In the genomic region with DNA sequence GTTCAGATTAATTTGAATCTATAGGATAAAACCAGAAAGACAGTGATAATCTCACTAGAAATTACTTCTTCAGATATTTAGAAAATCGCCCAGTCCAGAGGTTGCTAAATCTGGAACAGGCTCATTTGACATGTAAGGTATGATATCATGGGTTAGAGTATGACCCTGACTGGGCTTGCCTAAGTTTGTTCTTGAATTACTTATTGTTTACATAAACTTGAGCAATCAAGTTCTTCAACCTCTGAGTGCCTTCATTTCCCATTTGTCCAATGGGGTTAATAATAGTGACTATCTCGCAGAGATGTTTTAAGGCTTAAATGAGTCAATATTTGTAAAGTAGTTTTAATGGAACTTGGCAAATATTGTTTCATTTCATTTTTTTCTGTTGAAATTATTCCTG, we compare ENCODE assay signal across 15 cellular contexts.
DNase-seq lines count a peak whose midpoint lies in the region; ATAC-seq and TF ChIP-seq lines count a peak whose summit lies in the region.
"Had no signal": no experiment of that assay in that cellular context is flagged by ENCODE, and none has a peak within 500 bp of the region (broad histone marks: within the 10 kb centered on the region; RNA-seq: fewer than 3 reads in every experiment).

No MANE protein-coding gene starts in this region.

- H3K36me3 ChIP-seq in PC-3 (ENCODE audit: low read depth, low read length) = no peaks in the 10 kb centered on the region
- H3K36me3 ChIP-seq in lower lobe of right lung = no peaks in the 10 kb centered on the region
- H3K36me3 ChIP-seq: BLaER1, HAP-1 had no signal

- no peak overlapping the region for H3K9ac ChIP-seq in PC-3 (ENCODE audit: low read length)
- H3K9ac ChIP-seq: BLaER1 had no signal

- no peaks in the 10 kb centered on the region for H4K20me1 ChIP-seq in PC-3 (ENCODE audit: low read length)
- H4K20me1 ChIP-seq: BLaER1 had no signal

- BruUV-seq in PC-3 (replicated peaks; lab: Mats Ljungman, UMichigan) = no TSS peak

- H3K27ac ChIP-seq in PC-3 (ENCODE audit: low read length) (no peak overlapping the region), lower lobe of right lung (no peak overlapping the region)
- H3K27ac ChIP-seq: 22Rv1, BLaER1, HL-60 had no signal

- H3K9me2 ChIP-seq in PC-3 (replicated peaks; ENCODE audit: low read length) = no peaks in the 10 kb centered on the region

- TF ChIP-seq POLR2A in lower leg skin (IDR thresholded peaks at IDR 0.05) = no peak

- H3K4me2 ChIP-seq in PC-3 (ENCODE audit: low read length) = no peak overlapping the region
- H3K4me2 ChIP-seq: BLaER1 had no signal

- H3K4me3 ChIP-seq in PC-3 (ENCODE audit: low read length) (no peak overlapping the region), epithelial cell of esophagus (ENCODE audit: low read length) (no peak overlapping the region), lower lobe of right lung (no peak overlapping the region), lower leg skin (ENCODE audit: low read depth, poor library complexity, severe bottlenecking) (no peak overlapping the region)
- H3K4me3 ChIP-seq: BLaER1, HAP-1 had no signal

- CTCF ChIA-PET in PC-3 (lab: Charles Lee) = no interaction called here

- H3K4me1 ChIP-seq in PC-3 (ENCODE audit: insufficient read depth, low read length) (peaks cover 16% of the 10 kb centered on the region), lower lobe of right lung (no peaks in the 10 kb centered on the region)
- H3K4me1 ChIP-seq: BLaER1, Caco-2, HAP-1 had no signal

- POLR2A ChIA-PET in PC-3 (lab: Charles Lee; ENCODE audit: unreplicated experiment) = no interaction called here

- DNase-seq in NCI-H510A treated with DMSO at 0.1 percent for 48 hours (lab: John Stamatoyannopoulos, UW) (peak; percentile 10), NCI-H510A (lab: John Stamatoyannopoulos, UW) (no peak), PC-3 (peak; percentile 89), epithelial cell of esophagus (ENCODE audit: low read depth) (peak; percentile 58), lower lobe of right lung (no peak), left cardiac atrium (no peak), lower leg skin (ENCODE audit: low spot score in 2 of 2) (no peak)
- DNase-seq: AML-193; CD8-positive, alpha-beta memory T cell had no signal

- H2AFZ ChIP-seq in PC-3 (ENCODE audit: low read length) = no peak overlapping the region

- no peaks in the 10 kb centered on the region for H3F3A ChIP-seq in PC-3 (ENCODE audit: low read length, unreplicated experiment)

- ATAC-seq in PC-3 (peak; percentile 98), lower lobe of right lung (peak; percentile 52 to 86), HG03571 (IDR thresholded peaks at IDR 0.05; ENCODE audit: unreplicated experiment) (no peak), left cardiac atrium (no peak)

- no peak for TF ChIP-seq CTCF in PC-3 (conservative IDR thresholded peaks at IDR 0.05; ENCODE audit: low read depth, low read length)
- TF ChIP-seq CTCF in epithelial cell of esophagus (IDR thresholded peaks at IDR 0.05; ENCODE audit: insufficient read depth, low read depth, low read length, missing control alignments) = no peak
- no peak for TF ChIP-seq CTCF in lower lobe of right lung (IDR thresholded peaks at IDR 0.05)
- TF ChIP-seq CTCF in lower leg skin (IDR thresholded peaks at IDR 0.05) = no peak

- intact Hi-C loops in PC-3 (cut with micrococcal nuclease) (loop anchor here (1.0 to 5.0 kb wide), 2 partner anchors 282 to 326 kb away; no protein-coding TSS in a partner anchor), lower lobe of right lung (cut with DNase I) (no loop called here), left cardiac atrium (cut with DNase I) (no loop called here), lower leg skin (cut with DNase I; ENCODE audit: low total_unique reads) (no loop called here)

- no peaks in the 10 kb centered on the region for H3K79me2 ChIP-seq in PC-3 (ENCODE audit: low read length)

- H3K9me3 ChIP-seq in PC-3 (ENCODE audit: low read length) (no peaks in the 10 kb centered on the region), lower lobe of right lung (no peaks in the 10 kb centered on the region)
- H3K9me3 ChIP-seq: Caco-2, HAP-1 had no signal

- H3K27me3 ChIP-seq in PC-3 (ENCODE audit: low read length) = no peaks in the 10 kb centered on the region
- H3K27me3 ChIP-seq in lower lobe of right lung (ENCODE audit: low read depth) = no peaks in the 10 kb centered on the region
- H3K27me3 ChIP-seq: BLaER1 had no signal

- 84 to 90% methylated on average over 2 of the region's 2 CpGs for WGBS in lower leg skin, 2 donors

Comparison
In these comparisons a context has a peak if more than half of its experiments do, and no peak if none do; other contexts are left out.
1. DNase-seq: peak in NCI-H510A treated with DMSO at 0.1 percent for 48 hours (single experiment), PC-3 (single experiment) and epithelial cell of esophagus (single experiment); none in NCI-H510A (single experiment), lower lobe of right lung (single experiment), left cardiac atrium (single experiment) and lower leg skin (0 of 2).
2. ATAC-seq: peak in PC-3 (single experiment) and lower lobe of right lung (2 of 2); none in HG03571 (single experiment) and left cardiac atrium (0 of 2).